Comparison of ENCODE assay signal across 1 cellular context in genomic region chrX:47723689-47724088, GRCh38.
TF ChIP-seq lines count a peak whose summit lies in the region.

No MANE protein-coding gene starts in this region.

TF ChIP-seq in GM23338, 12 proteins besides CTCF, POLR2A, EP300 and RAD21 (continued from another document):
- TF ChIP-seq ZNF462 (CRISPR knock-in tag; IDR thresholded peaks at IDR 0.05), result no peak
- TF ChIP-seq CREB1 (CRISPR knock-in tag; IDR thresholded peaks at IDR 0.05; ENCODE audit: low read depth), result no peak
- TF ChIP-seq ETS1 (IDR thresholded peaks at IDR 0.05), result no peak
TF ChIP-seq in GM23338: peak in this region for 0.
